Comparison of ENCODE assay signal across 8 cellular contexts in genomic region chr18:13216732-13217465, GRCh38. TPM values are rescaled to one million over a fixed set of nuclear protein-coding genes. Genes with fewer than 3 reads are reported as not detected.
DNase-seq lines count a peak whose midpoint lies in the region; ATAC-seq and TF ChIP-seq lines count a peak whose summit lies in the region.

No MANE protein-coding gene starts in this region.

- H3K4me2 ChIP-seq in OCI-LY1 (ENCODE audit: low read length) = peak overlapping the region; percentile 70

- H3K79me2 ChIP-seq in OCI-LY1 (ENCODE audit: insufficient read depth, low read length) = no peaks in the 10 kb centered on the region

- ATAC-seq in GM19372 (IDR thresholded peaks at IDR 0.05; ENCODE audit: low read depth, unreplicated experiment) (peak; percentile 48), gastrocnemius medialis (peak; percentile 58 to 60), GM19467 (IDR thresholded peaks at IDR 0.05; ENCODE audit: unreplicated experiment) (no peak), HG03196 (IDR thresholded peaks at IDR 0.05; ENCODE audit: unreplicated experiment) (no peak)

- H3K9me3 ChIP-seq in OCI-LY1 (ENCODE audit: low read length) (no peaks in the 10 kb centered on the region), gastrocnemius medialis (no peaks in the 10 kb centered on the region)

- H2AFZ ChIP-seq in OCI-LY1 (ENCODE audit: low read length) = no peak overlapping the region

- H3K36me3 ChIP-seq in OCI-LY1 (ENCODE audit: insufficient read depth, low read length) = no peaks in the 10 kb centered on the region
- no peaks in the 10 kb centered on the region for H3K36me3 ChIP-seq in gastrocnemius medialis

- H3K4me3 ChIP-seq in AG04449 (ENCODE audit: low read depth, low read length) = no peak overlapping the region; the same call in none of the 2 replicates
- H3K4me3 ChIP-seq in OCI-LY1 (ENCODE audit: low read depth, low read length, poor library complexity, severe bottlenecking) = peak overlapping the region; percentile 58
- peak overlapping the region; percentile 65 to 90 (median 80) for H3K4me3 ChIP-seq in gastrocnemius medialis

- TF ChIP-seq POLR2A in gastrocnemius medialis (IDR thresholded peaks at IDR 0.05) = no peak

- H3K27ac ChIP-seq in OCI-LY1 (ENCODE audit: low read depth, low read length, poor library complexity, severe bottlenecking) (no peak overlapping the region), gastrocnemius medialis (peak overlapping the region; percentile 80 to 94 (median 82))

- no peaks in the 10 kb centered on the region for H3F3A ChIP-seq in OCI-LY1 (ENCODE audit: insufficient read depth, low read length)

- no peak for DNase-seq in AG04449 (ENCODE audit: low read depth, low spot score)
- peak; percentile 53 for DNase-seq in activated naive CD4-positive, alpha-beta T cell treated with anti-CD3 and anti-CD28 coated beads, Interleukin-2, amount 50 U/mL, for 16 hours
- peak in 34 of 51 donors; percentile 5 to 88 (median 67) for DNase-seq in hypothalamus (lab: John Stamatoyannopoulos, UW)
- DNase-seq in gastrocnemius medialis = peak in 1 of 2 donors; percentile 27

- H3K9me2 ChIP-seq in OCI-LY1 (ENCODE audit: low read depth, low read length) = no peaks in the 10 kb centered on the region

- H3K4me1 ChIP-seq in OCI-LY1 (ENCODE audit: insufficient read depth, low read length, severe bottlenecking) (peaks cover 6% of the 10 kb centered on the region), gastrocnemius medialis (peaks cover 38 to 41% of the 10 kb centered on the region in 2 donors)

- no peaks in the 10 kb centered on the region for H4K20me1 ChIP-seq in OCI-LY1 (ENCODE audit: insufficient read depth, low read length)

- in situ Hi-C loops in gastrocnemius medialis (cut with MboI; ENCODE audit: low sequenced_read_pairs in 4 of 4) = loop anchor here (10.0 to 25.0 kb wide), 5 partner anchors 58 to 495 kb away; no protein-coding TSS in a partner anchor

- peaks cover 8% of the 10 kb centered on the region; the same call in 1 of the 2 replicates for H3K27me3 ChIP-seq in OCI-LY1 (ENCODE audit: insufficient read depth, low read length)
- no peaks in the 10 kb centered on the region for H3K27me3 ChIP-seq in gastrocnemius medialis

- intact Hi-C loops in gastrocnemius medialis (cut with DNase I; ENCODE audit: low total_unique reads) = loop anchor here (1.0 to 10.0 kb wide), 9 partner anchors 50 to 598 kb away; partner anchors contain the start of genes FAM210A, PTPN2 and RNMT

- CTCF ChIA-PET in AG04449 (lab: Yijun Ruan, JAX) = interaction anchor here (0.8 to 4.4 kb wide), 25 partner anchors 8 to 509 kb away, joined by 3 to 95 read pairs (median 4); partner anchors contain the start of genes FAM210A and RNMT

- TF ChIP-seq CTCF in AG04449 (IDR thresholded peaks at IDR 0.05; ENCODE audit: insufficient read depth, low read length, missing control alignments) (peak; percentile 14), OCI-LY1 (IDR thresholded peaks at IDR 0.05; ENCODE audit: low read length) (no peak), gastrocnemius medialis (IDR thresholded peaks at IDR 0.05 in 4 of 5, conservative IDR thresholded peaks at IDR 0.05 in 1 of 5) (peak in 3 of 5 experiments; percentile 37 to 55 (median 51))

- H3K9ac ChIP-seq in OCI-LY1 (ENCODE audit: low read length) = no peak overlapping the region

- POLR2A ChIA-PET in AG04449 (lab: Yijun Ruan, JAX) = no interaction called here

RNA-seq across cellular contexts. Expression of gene LDLRAD4, which starts 1.7 kb away (rescaled TPM):
- 10 to 100 TPM in 1 of 4 donors, 1 to 10 TPM in 3; 3.9 to 11.1 (median 6.5) TPM for total RNA-seq in gastrocnemius medialis

Comparison
In these comparisons a context has a peak if more than half of its experiments do, and no peak if none do; other contexts are left out.
1. ATAC-seq: peak in GM19372 (single experiment) and gastrocnemius medialis (2 of 2); none in GM19467 (single experiment) and HG03196 (single experiment).